ENCODE assay signal across 10 cellular contexts in genomic region chr11:67409781-67410368, GRCh38. TPM values are rescaled to one million over a fixed set of nuclear protein-coding genes. Genes with fewer than 3 reads are reported as not detected.
DNase-seq lines count a peak whose midpoint lies in the region; ATAC-seq, FAIRE-seq and TF ChIP-seq lines count a peak whose summit lies in the region.
"Had no signal": no experiment of that assay in that cellular context is flagged by ENCODE, and none has a peak within 500 bp of the region (broad histone marks: within the 10 kb centered on the region; RNA-seq: fewer than 3 reads in every experiment).

No MANE protein-coding gene starts in this region.

- H3K27me3 Mint-ChIP-seq in activated CD4-positive, alpha-beta T cell treated with anti-CD3 and anti-CD28 coated beads, Interleukin-2, amount 10 ng/mL, durations not matched to agents 24 days and 14 days = peaks cover 5% of the 10 kb centered on the region
- peaks cover 7% of the 10 kb centered on the region for H3K27me3 Mint-ChIP-seq in endothelial cell (ENCODE audit: unreplicated experiment)

- H3K4me3 Mint-ChIP-seq in activated CD4-positive, alpha-beta T cell treated with anti-CD3 and anti-CD28 coated beads, Interleukin-2, amount 10 ng/mL, durations not matched to agents 24 days and 14 days = peak overlapping the region; percentile 88
- H3K4me3 Mint-ChIP-seq in endothelial cell (ENCODE audit: unreplicated experiment) = no peak overlapping the region

- ATAC-seq in HG03039 (IDR thresholded peaks at IDR 0.05; ENCODE audit: unreplicated experiment) = no peak

- FAIRE-seq in kidney (lab: Jason Lieb, UNC) = no peak
- FAIRE-seq: endothelial cell of umbilical vein had no signal

- H3K9ac ChIP-seq in kidney (ENCODE audit: low read length in 2 of 2) = no peak overlapping the region

- no peak for DNase-seq in activated CD4-positive, alpha-beta T cell treated with anti-CD3 and anti-CD28 coated beads, Interleukin-2, amount 10 ng/mL, durations not matched to agents 24 days and 14 days
- DNase-seq in activated CD4-positive, alpha-beta T cell treated with anti-CD3 and anti-CD28 coated beads for 4 hours = no peak
- DNase-seq in NCI-H82 treated with DMSO at 0.1 percent for 48 hours (lab: John Stamatoyannopoulos, UW; ENCODE audit: unreplicated experiment) (peak; percentile 0), endothelial cell (ENCODE audit: low spot score) (no peak), superior temporal gyrus (ENCODE audit: extremely low spot score) (peak; percentile 41), kidney (no peak), OCI-M1 (lab: John Stamatoyannopoulos, UW) (no peak)

- TF ChIP-seq CTCF in endothelial cell (IDR thresholded peaks at IDR 0.05; ENCODE audit: unreplicated experiment) (no peak), kidney (IDR thresholded peaks at IDR 0.05; ENCODE audit: borderline replicate concordance, extremely low read depth, insufficient read depth) (no peak)

- no peaks in the 10 kb centered on the region for H3K9me3 Mint-ChIP-seq in activated CD4-positive, alpha-beta T cell treated with anti-CD3 and anti-CD28 coated beads, Interleukin-2, amount 10 ng/mL, durations not matched to agents 24 days and 14 days
- H3K9me3 Mint-ChIP-seq in endothelial cell (ENCODE audit: unreplicated experiment) = no peaks in the 10 kb centered on the region

- H3K4me1 Mint-ChIP-seq in activated CD4-positive, alpha-beta T cell treated with anti-CD3 and anti-CD28 coated beads, Interleukin-2, amount 10 ng/mL, durations not matched to agents 24 days and 14 days = peaks cover 62% of the 10 kb centered on the region
- peaks cover 16% of the 10 kb centered on the region for H3K4me1 Mint-ChIP-seq in endothelial cell (ENCODE audit: unreplicated experiment)

- H3K36me3 Mint-ChIP-seq in activated CD4-positive, alpha-beta T cell treated with anti-CD3 and anti-CD28 coated beads, Interleukin-2, amount 10 ng/mL, durations not matched to agents 24 days and 14 days (ENCODE audit: low read depth) = peaks cover 34% of the 10 kb centered on the region
- H3K36me3 Mint-ChIP-seq in endothelial cell (ENCODE audit: low read depth, unreplicated experiment) = no peaks in the 10 kb centered on the region

- H3K4me3 ChIP-seq in kidney (ENCODE audit: low read length in 2 of 2) = no peak overlapping the region

- H3K4me1 ChIP-seq in kidney (ENCODE audit: control insufficient read depth in 1 of 2, insufficient read depth in 1 of 2, low read depth in 1 of 2, low read length in 2 of 2) = no peaks in the 10 kb centered on the region

- no peaks in the 10 kb centered on the region for H3K9me3 ChIP-seq in kidney (ENCODE audit: control insufficient read depth in 1 of 2, low read length in 2 of 2)

- H3K36me3 ChIP-seq in kidney (ENCODE audit: control insufficient read depth in 1 of 2, insufficient read depth in 2 of 2, low read length in 2 of 2) = no peaks in the 10 kb centered on the region

- no peak overlapping the region for H3K27ac ChIP-seq in kidney (ENCODE audit: low read depth in 2 of 2, low read length in 2 of 2)

- H3K27ac Mint-ChIP-seq in activated CD4-positive, alpha-beta T cell treated with anti-CD3 and anti-CD28 coated beads, Interleukin-2, amount 10 ng/mL, durations not matched to agents 24 days and 14 days = peak overlapping the region; percentile 94
- H3K27ac Mint-ChIP-seq in endothelial cell (ENCODE audit: unreplicated experiment) = peak overlapping the region; percentile 13

- intact Hi-C loops in activated CD4-positive, alpha-beta T cell treated with anti-CD3 and anti-CD28 coated beads, Interleukin-2, amount 10 ng/mL, durations not matched to agents 24 days and 14 days (cut with micrococcal nuclease) = loop anchor here (2.0 kb wide), 1 partner anchor 27 kb away; the partner anchor contains the start of gene PTPRCAP
- intact Hi-C loops in kidney (cut with DNase I) = no loop called here

RNA-seq across cellular contexts. Expression of gene CARNS1, which starts 5.6 kb away (rescaled TPM):
- 0.77 and 0.83 TPM in 2 replicates for total RNA-seq in activated CD4-positive, alpha-beta T cell treated with anti-CD3 and anti-CD28 coated beads, Interleukin-2, amount 10 ng/mL, durations not matched to agents 24 days and 14 days
- total RNA-seq in endothelial cell (ENCODE audit: unreplicated experiment) (not detected), kidney (1.7 TPM)
- 0.80 TPM for polyA plus RNA-seq in kidney (ENCODE audit: insufficient read depth, low read depth, low replicate concordance)

RNA-seq across cellular contexts. Expression of gene TBC1D10C, which starts 6.0 kb away (rescaled TPM):
- total RNA-seq in activated CD4-positive, alpha-beta T cell treated with anti-CD3 and anti-CD28 coated beads, Interleukin-2, amount 10 ng/mL, durations not matched to agents 24 days and 14 days = 115 and 119 TPM in 2 replicates
- total RNA-seq in endothelial cell (ENCODE audit: unreplicated experiment) = 13.2 TPM
- 13.9 TPM for total RNA-seq in kidney
- polyA plus RNA-seq in kidney (ENCODE audit: insufficient read depth, low read depth, low replicate concordance) = 1.7 TPM
- total RNA-seq: endothelial cell of umbilical vein, MCF 10A had no signal
- polyA plus RNA-seq: endothelial cell of umbilical vein had no signal

RNA-seq across cellular contexts. Expression of gene PPP1CA, which starts 8.2 kb away (rescaled TPM):
- total RNA-seq in activated CD4-positive, alpha-beta T cell treated with anti-CD3 and anti-CD28 coated beads, Interleukin-2, amount 10 ng/mL, durations not matched to agents 24 days and 14 days = 251 and 252 TPM in 2 replicates
- total RNA-seq in endothelial cell (ENCODE audit: unreplicated experiment) (249 TPM), kidney (155 TPM)
- polyA plus RNA-seq in kidney (ENCODE audit: insufficient read depth, low read depth, low replicate concordance) = 210 TPM

RNA-seq across cellular contexts. Expression of gene RAD9A, which starts 18.1 kb away (rescaled TPM):
- total RNA-seq in activated CD4-positive, alpha-beta T cell treated with anti-CD3 and anti-CD28 coated beads, Interleukin-2, amount 10 ng/mL, durations not matched to agents 24 days and 14 days = 31.6 and 34.3 TPM in 2 replicates
- total RNA-seq in endothelial cell (ENCODE audit: unreplicated experiment) (18.4 TPM), kidney (17.8 TPM)
- polyA plus RNA-seq in kidney (ENCODE audit: insufficient read depth, low read depth, low replicate concordance) = 16.4 TPM

RNA-seq across cellular contexts. Expression of gene RPS6KB2, which starts 18.4 kb away (rescaled TPM):
- 79.3 and 83.1 TPM in 2 replicates for total RNA-seq in activated CD4-positive, alpha-beta T cell treated with anti-CD3 and anti-CD28 coated beads, Interleukin-2, amount 10 ng/mL, durations not matched to agents 24 days and 14 days
- 44.2 TPM for total RNA-seq in endothelial cell (ENCODE audit: unreplicated experiment)
- total RNA-seq in kidney = 41.3 TPM
- 45.4 TPM for polyA plus RNA-seq in kidney (ENCODE audit: insufficient read depth, low read depth, low replicate concordance)

Comparison
In these comparisons a context has a peak if more than half of its experiments do, and no peak if none do; other contexts are left out.
1. DNase-seq: peak in NCI-H82 treated with DMSO at 0.1 percent for 48 hours (single experiment) and superior temporal gyrus (single experiment); none in activated CD4-positive, alpha-beta T cell treated with anti-CD3 and anti-CD28 coated beads, Interleukin-2, amount 10 ng/mL, durations not matched to agents 24 days and 14 days (single experiment), activated CD4-positive, alpha-beta T cell treated with anti-CD3 and anti-CD28 coated beads for 4 hours (0 of 2), endothelial cell (single experiment), kidney (single experiment) and OCI-M1 (single experiment).